ENCODE assay signal across 39 cellular contexts in genomic region chr19:29542327-29542726, GRCh38. TPM values are rescaled to one million over a fixed set of nuclear protein-coding genes. Genes with fewer than 3 reads are reported as not detected.
"Had no signal": no experiment of that assay in that cellular context is flagged by ENCODE, and none has a peak within 500 bp of the region (broad histone marks: within the 10 kb centered on the region; RNA-seq: fewer than 3 reads in every experiment).

No MANE protein-coding gene starts in this region.

- H3K36me3 ChIP-seq: MG63 had no signal

- H3K9me3 ChIP-seq: MG63 had no signal

- H3K27me3 ChIP-seq: MG63 had no signal

- DNase-seq: Kasumi-1, MG63, MM.1S, MV-4-11, NCI-H1048, NCI-H1092, NCI-H1092 treated with DMSO at 0.1 percent for 48 hours, NCI-H1105, NCI-H1105 treated with DMSO at 0.1 percent for 48 hours, NCI-H1417, NCI-H1417 treated with DMSO at 0.1 percent for 48 hours, NCI-H1436, NCI-H1436 treated with DMSO at 0.1 percent for 48 hours, NCI-H146, NCI-H1694, NCI-H1694 treated with DMSO at 0.1 percent for 48 hours, NCI-H187, NCI-H187 treated with DMSO at 0.1 percent for 48 hours, NCI-H1930, NCI-H2029, NCI-H2029 treated with DMSO at 0.1 percent for 48 hours, NCI-H2081, NCI-H2081 treated with DMSO at 0.1 percent for 48 hours, NCI-H2107, NCI-H2171, NCI-H2171 treated with DMSO at 0.1 percent for 48 hours, NCI-H2227 treated with DMSO at 0.1 percent for 48 hours, NCI-H226, NCI-H345, NCI-H446, NCI-H446 treated with DMSO at 0.1 percent for 48 hours, NCI-H510A, NCI-H510A treated with DMSO at 0.1 percent for 48 hours, NCI-H524, NCI-H524 treated with DMSO at 0.1 percent for 48 hours had no signal

- H3K4me3 ChIP-seq: MG63 had no signal

RNA-seq across cellular contexts. Expression of gene VSTM2B, which starts 16.5 kb away (rescaled TPM):
- total RNA-seq: LHCN-M2, M059J, MCF 10A, NCI-H460 had no signal
